11 cellular contexts compared by ENCODE assay signal in genomic region chr17:33989357-33990148, GRCh38.
"Had no signal": no experiment of that assay in that cellular context is flagged by ENCODE, and none has a peak within 500 bp of the region (broad histone marks: within the 10 kb centered on the region; RNA-seq: fewer than 3 reads in every experiment).

No MANE protein-coding gene starts in this region.

- H3K27ac ChIP-seq: body of pancreas, lower lobe of right lung had no signal

- ATAC-seq: activated T-helper 17 cell treated with anti-CD3 and anti-CD28 coated beads, Interleukin-2, amount 50 U/mL, for 72 hours; body of pancreas; left cardiac atrium; lower lobe of right lung; stimulated activated naive B cell treated with anti-CD40 and anti-IgM and Interleukin-4, amounts not matched to agents 10 μg/mL and 1 μg/mL and 100 μg/mL, for 72 hours had no signal

- H3K4me1 ChIP-seq: body of pancreas, lower lobe of right lung had no signal

- H3K4me3 ChIP-seq: body of pancreas, lower lobe of right lung had no signal

- H3K9me3 ChIP-seq: body of pancreas, lower lobe of right lung had no signal

- H3K36me3 ChIP-seq: lower lobe of right lung had no signal

- DNase-seq: activated CD4-positive, alpha-beta T cell treated with anti-CD3 and anti-CD28 coated beads, Interleukin-2, amount 50 U/mL, for 48 hours; activated naive CD4-positive, alpha-beta T cell treated with Interleukin-2 at 50 U/mL for 16 hours; activated T-cell treated with anti-CD3 and anti-CD28 coated beads, Interleukin-2, amount 50 U/mL, for 1 hour; body of pancreas; left cardiac atrium; lower lobe of right lung; nephron progenitor cell; nucleus accumbens; posterior cingulate gyrus; stimulated activated naive B cell treated with anti-CD40 and anti-IgM and Interleukin-4, amounts not matched to agents 10 μg/mL and 1 μg/mL and 100 μg/mL, for 72 hours had no signal

- H3K27me3 ChIP-seq: body of pancreas had no signal
